15 cellular contexts compared by ENCODE assay signal in genomic region chr5:133848306-133848924, GRCh38.
DNase-seq lines count a peak whose midpoint lies in the region; ATAC-seq, FAIRE-seq and TF ChIP-seq lines count a peak whose summit lies in the region.
"Had no signal": no experiment of that assay in that cellular context is flagged by ENCODE, and none has a peak within 500 bp of the region (broad histone marks: within the 10 kb centered on the region; RNA-seq: fewer than 3 reads in every experiment).

No MANE protein-coding gene starts in this region.

- no peak overlapping the region for H2AFZ ChIP-seq in PC-3 (ENCODE audit: low read length)

- no peak for DNase-seq in heart right ventricle
- DNase-seq in right atrium auricular region (ENCODE audit: low spot score): no peak
- peak; percentile 84 for DNase-seq in PC-3
- peak; percentile 46 for DNase-seq in epithelial cell of prostate (ENCODE audit: low read depth, low spot score)
- DNase-seq in urothelium cell line (ENCODE audit: low spot score): peak; percentile 37
- no peak for DNase-seq in NCI-H526 treated with DMSO at 0.1 percent for 48 hours (lab: John Stamatoyannopoulos, UW)
- DNase-seq: left ventricle myocardium inferior; NCI-H748 treated with DMSO at 0.1 percent for 48 hours; ovary; stimulated activated CD4-positive, alpha-beta T cell treated with anti-CD3 and anti-CD28 coated beads, Interleukin-2, amount 100 ng/mL, for 48 hours; T-helper 17 cell had no signal

- no TSS peak for BruUV-seq in PC-3 (replicated peaks; lab: Mats Ljungman, UMichigan)

- H3K27ac ChIP-seq in heart right ventricle (no peak overlapping the region), right atrium auricular region (no peak overlapping the region), PC-3 (ENCODE audit: low read length) (peak overlapping the region; percentile 74), epithelial cell of prostate (no peak overlapping the region)
- H3K27ac ChIP-seq: gastroesophageal sphincter, left ventricle myocardium inferior, ovary had no signal

- no peaks in the 10 kb centered on the region for H3K9me2 ChIP-seq in PC-3 (replicated peaks; ENCODE audit: low read length)

- TF ChIP-seq CTCF in heart right ventricle (IDR thresholded peaks at IDR 0.05) (no peak), right atrium auricular region (IDR thresholded peaks at IDR 0.05) (no peak), PC-3 (conservative IDR thresholded peaks at IDR 0.05; ENCODE audit: low read depth, low read length) (no peak)

- ATAC-seq in heart right ventricle (peak in 6 of 8 donors; percentile 38 to 64 (median 53)), PC-3 (peak; percentile 95), HG02623 (IDR thresholded peaks at IDR 0.05; ENCODE audit: unreplicated experiment) (no peak), HG03280 (IDR thresholded peaks at IDR 0.05; ENCODE audit: unreplicated experiment) (no peak)
- ATAC-seq: gastroesophageal sphincter, T-helper 17 cell had no signal

- CTCF ChIA-PET in PC-3 (lab: Charles Lee): no interaction called here

- H3K36me3 ChIP-seq in heart right ventricle (no peaks in the 10 kb centered on the region), right atrium auricular region (no peaks in the 10 kb centered on the region), PC-3 (ENCODE audit: low read depth, low read length) (no peaks in the 10 kb centered on the region)
- H3K36me3 ChIP-seq: gastroesophageal sphincter, left ventricle myocardium inferior, ovary had no signal

- peaks cover 0 to 5% (median 0%) of the 10 kb centered on the region in 9 donors for H3K4me1 ChIP-seq in heart right ventricle
- H3K4me1 ChIP-seq in right atrium auricular region: no peaks in the 10 kb centered on the region
- H3K4me1 ChIP-seq in PC-3 (ENCODE audit: insufficient read depth, low read length): peaks cover 18% of the 10 kb centered on the region
- H3K4me1 ChIP-seq: gastroesophageal sphincter, left ventricle myocardium inferior had no signal

- no peaks in the 10 kb centered on the region for H3K79me2 ChIP-seq in PC-3 (ENCODE audit: low read length)

- no peak overlapping the region for H3K9ac ChIP-seq in PC-3 (ENCODE audit: low read length)

- no peaks in the 10 kb centered on the region for H3K9me3 ChIP-seq in heart right ventricle
- no peaks in the 10 kb centered on the region for H3K9me3 ChIP-seq in right atrium auricular region
- no peaks in the 10 kb centered on the region for H3K9me3 ChIP-seq in PC-3 (ENCODE audit: low read length)
- H3K9me3 ChIP-seq: gastroesophageal sphincter, left ventricle myocardium inferior, ovary had no signal

- POLR2A ChIA-PET in PC-3 (lab: Charles Lee; ENCODE audit: unreplicated experiment): no interaction called here

- peak overlapping the region; percentile 34 for H3K4me2 ChIP-seq in PC-3 (ENCODE audit: low read length)

- H3K27me3 ChIP-seq in heart right ventricle (peaks cover 0 to 13% (median 0%) of the 10 kb centered on the region in 7 donors), right atrium auricular region (no peaks in the 10 kb centered on the region), PC-3 (ENCODE audit: low read length) (no peaks in the 10 kb centered on the region)
- H3K27me3 ChIP-seq: ovary had no signal

- 76 to 83% methylated on average over 9 of the region's 9 CpGs for WGBS in heart right ventricle, 2 donors

- FAIRE-seq in urothelium cell line (lab: Jason Lieb, UNC): no peak
- FAIRE-seq: colon had no signal

- H3K4me3 ChIP-seq in heart right ventricle: no peak overlapping the region
- no peak overlapping the region for H3K4me3 ChIP-seq in right atrium auricular region
- H3K4me3 ChIP-seq in PC-3 (ENCODE audit: low read length): no peak overlapping the region
- H3K4me3 ChIP-seq: gastroesophageal sphincter, left ventricle myocardium inferior, ovary had no signal

- intact Hi-C loops in heart right ventricle (cut with DNase I): no loop called here
- intact Hi-C loops in PC-3 (cut with micrococcal nuclease): no loop called here

- H4K20me1 ChIP-seq in PC-3 (ENCODE audit: low read length): no peaks in the 10 kb centered on the region

- H3F3A ChIP-seq in PC-3 (ENCODE audit: low read length, unreplicated experiment): peaks cover 4% of the 10 kb centered on the region

Comparison
In these comparisons a context has a peak if more than half of its experiments do, and no peak if none do; other contexts are left out.
1. ATAC-seq: peak in heart right ventricle (6 of 8) and PC-3 (single experiment); none in HG02623 (single experiment) and HG03280 (single experiment).
2. DNase-seq: peak in PC-3 (single experiment), epithelial cell of prostate (single experiment) and urothelium cell line (single experiment); none in heart right ventricle (0 of 2), right atrium auricular region (single experiment) and NCI-H526 treated with DMSO at 0.1 percent for 48 hours (single experiment).